In genomic region chr19:35897706-35898451, GRCh38 we compare ENCODE assay signal across 9 cellular contexts. TPM values are rescaled to one million over a fixed set of nuclear protein-coding genes. Genes with fewer than 3 reads are reported as not detected.
DNase-seq lines count a peak whose midpoint lies in the region; ATAC-seq and TF ChIP-seq lines count a peak whose summit lies in the region.
"Had no signal": no experiment of that assay in that cellular context is flagged by ENCODE, and none has a peak within 500 bp of the region (broad histone marks: within the 10 kb centered on the region; RNA-seq: fewer than 3 reads in every experiment).

No MANE protein-coding gene starts in this region.

- in situ Hi-C loops in HAP-1 (cut with MboI; ENCODE audit: low sequenced_read_pairs) = no loop called here

- peaks cover 44 to 64% (median 58%) of the 10 kb centered on the region in 11 experiments for H3K36me3 ChIP-seq in BLaER1 treated with 17β-estradiol and CSF1 and Interleukin-3, amounts not matched to agents 10 nM and 100 nM
- peaks cover 52% of the 10 kb centered on the region for H3K36me3 ChIP-seq in OCI-LY1 (ENCODE audit: insufficient read depth, low read length)
- H3K36me3 ChIP-seq in neural progenitor cell = no peaks in the 10 kb centered on the region
- H3K36me3 ChIP-seq in HAP-1 (replicated peaks) = peaks cover 44% of the 10 kb centered on the region

- peaks cover 36 to 72% (median 50%) of the 10 kb centered on the region in 10 experiments for H3K4me1 ChIP-seq in BLaER1 treated with 17β-estradiol and CSF1 and Interleukin-3, amounts not matched to agents 10 nM and 100 nM
- H3K4me1 ChIP-seq in OCI-LY1 (ENCODE audit: insufficient read depth, low read length, severe bottlenecking) (peaks cover 32% of the 10 kb centered on the region), neural progenitor cell (no peaks in the 10 kb centered on the region), HAP-1 (0 out of 2 replicates have a peak, but pooled peaks cover 2% of the 10 kb centered on the region)

- H2AFZ ChIP-seq in OCI-LY1 (ENCODE audit: low read length) (no peak overlapping the region), neural progenitor cell (replicated peaks) (no peak overlapping the region)

- peak overlapping the region; percentile 96 to 100 for H3K4me3 Mint-ChIP-seq in effector memory CD8-positive, alpha-beta T cell
- H3K4me3 Mint-ChIP-seq in neural progenitor cell = peak overlapping the region; percentile 75

- peak overlapping the region; percentile 85 to 99 (median 96); a peak in 21 of 22 replicates for H3K27ac ChIP-seq in BLaER1 treated with 17β-estradiol and CSF1 and Interleukin-3, amounts not matched to agents 10 nM and 100 nM
- peak overlapping the region; percentile 90 for H3K27ac ChIP-seq in OCI-LY1 (ENCODE audit: low read depth, low read length, poor library complexity, severe bottlenecking)
- no peak overlapping the region for H3K27ac ChIP-seq in neural progenitor cell

- H3K27ac Mint-ChIP-seq in effector memory CD8-positive, alpha-beta T cell = peak overlapping the region; percentile 97 to 100
- no peak overlapping the region for H3K27ac Mint-ChIP-seq in neural progenitor cell

- H3K4me2 ChIP-seq in BLaER1 treated with 17β-estradiol and CSF1 and Interleukin-3, amounts not matched to agents 10 nM and 100 nM = peak overlapping the region; percentile 89 to 100 (median 97)
- H3K4me2 ChIP-seq in OCI-LY1 (ENCODE audit: low read length) (peak overlapping the region; percentile 75), neural progenitor cell (no peak overlapping the region)

- H3K9ac ChIP-seq in BLaER1 treated with 17β-estradiol and CSF1 and Interleukin-3, amounts not matched to agents 10 nM and 100 nM = peak overlapping the region; percentile 85 to 92 (median 90)
- H3K9ac ChIP-seq in OCI-LY1 (ENCODE audit: low read length) = peak overlapping the region; percentile 82
- H3K9ac ChIP-seq in neural progenitor cell = no peak overlapping the region

- H3K36me3 Mint-ChIP-seq in effector memory CD8-positive, alpha-beta T cell (ENCODE audit: insufficient read depth) = peaks cover 74% of the 10 kb centered on the region
- H3K36me3 Mint-ChIP-seq in neural progenitor cell = peaks cover 5% of the 10 kb centered on the region

- H3K4me1 Mint-ChIP-seq in effector memory CD8-positive, alpha-beta T cell (ENCODE audit: low read depth in 2 of 2) = peaks cover 32 to 35% of the 10 kb centered on the region in 2 donors
- H3K4me1 Mint-ChIP-seq in neural progenitor cell = peaks cover 13% of the 10 kb centered on the region

- 0 out of 2 replicates have a peak, but pooled peaks cover 3% of the 10 kb centered on the region for H3K79me2 ChIP-seq in OCI-LY1 (ENCODE audit: insufficient read depth, low read length)
- H3K79me2 ChIP-seq in neural progenitor cell (ENCODE audit: low read depth) = peaks cover 4% of the 10 kb centered on the region

- H3F3A ChIP-seq in OCI-LY1 (ENCODE audit: insufficient read depth, low read length) (no peaks in the 10 kb centered on the region), neural progenitor cell (ENCODE audit: low read depth) (peaks cover 13% of the 10 kb centered on the region)

- peak overlapping the region; percentile 78 to 95 (median 86) for H3K4me3 ChIP-seq in BLaER1 treated with 17β-estradiol and CSF1 and Interleukin-3, amounts not matched to agents 10 nM and 100 nM
- peak overlapping the region; percentile 76 for H3K4me3 ChIP-seq in OCI-LY1 (ENCODE audit: low read depth, low read length, poor library complexity, severe bottlenecking)
- no peak overlapping the region for H3K4me3 ChIP-seq in neural progenitor cell
- H3K4me3 ChIP-seq in HAP-1 = no peak overlapping the region

- TF ChIP-seq CTCF in OCI-LY1 (IDR thresholded peaks at IDR 0.05; ENCODE audit: low read length) (no peak), neural progenitor cell (IDR thresholded peaks at IDR 0.05) (no peak)

- no peaks in the 10 kb centered on the region for H3K9me3 ChIP-seq in BLaER1 treated with 17β-estradiol and CSF1 and Interleukin-3, amounts not matched to agents 10 nM and 100 nM (replicated peaks in 1 of 11)
- H3K9me3 ChIP-seq in OCI-LY1 (ENCODE audit: low read length) = no peaks in the 10 kb centered on the region
- no peaks in the 10 kb centered on the region for H3K9me3 ChIP-seq in neural progenitor cell (ENCODE audit: low read depth)
- no peaks in the 10 kb centered on the region for H3K9me3 ChIP-seq in HAP-1

- H3K27me3 ChIP-seq in BLaER1 treated with 17β-estradiol and CSF1 and Interleukin-3, amounts not matched to agents 10 nM and 100 nM = no peaks in the 10 kb centered on the region
- H3K27me3 ChIP-seq in OCI-LY1 (ENCODE audit: insufficient read depth, low read length) (no peaks in the 10 kb centered on the region), neural progenitor cell (peaks cover 28% of the 10 kb centered on the region), HAP-1 (ENCODE audit: low read depth) (no peaks in the 10 kb centered on the region)

- DNase-seq in effector memory CD8-positive, alpha-beta T cell = no peak
- DNase-seq in neural progenitor cell (ENCODE audit: low spot score) (no peak), NCI-H345 (lab: John Stamatoyannopoulos, UW) (no peak), NCI-H69 (lab: John Stamatoyannopoulos, UW) (no peak), HAP-1 (ENCODE audit: low spot score in 2 of 2) (no peak)

- ATAC-seq in effector memory CD8-positive, alpha-beta T cell (replicated peaks) = no peak
- no peak for ATAC-seq in HG03378 (IDR thresholded peaks at IDR 0.05; ENCODE audit: unreplicated experiment)

- no peaks in the 10 kb centered on the region for H3K9me3 Mint-ChIP-seq in effector memory CD8-positive, alpha-beta T cell
- H3K9me3 Mint-ChIP-seq in neural progenitor cell = no peaks in the 10 kb centered on the region

- H4K20me1 ChIP-seq in BLaER1 treated with 17β-estradiol and CSF1 and Interleukin-3, amounts not matched to agents 10 nM and 100 nM = peaks cover 0 to 68% (median 57%) of the 10 kb centered on the region in 11 experiments; a peak in 17 of 22 replicates
- H4K20me1 ChIP-seq in OCI-LY1 (ENCODE audit: insufficient read depth, low read length) (no peaks in the 10 kb centered on the region), neural progenitor cell (ENCODE audit: low read depth) (no peaks in the 10 kb centered on the region)

- H3K9me2 ChIP-seq in OCI-LY1 (ENCODE audit: low read depth, low read length) = no peaks in the 10 kb centered on the region

- H3K27me3 Mint-ChIP-seq in effector memory CD8-positive, alpha-beta T cell = no peaks in the 10 kb centered on the region
- H3K27me3 Mint-ChIP-seq in neural progenitor cell (ENCODE audit: insufficient read depth, low read depth) = peaks cover 7% of the 10 kb centered on the region

RNA-seq across cellular contexts. Expression of gene NFKBID, which starts 2.5 kb away (rescaled TPM):
- 1.3 and 4.7 TPM in 2 replicates for total RNA-seq in neural progenitor cell (ENCODE audit: low replicate concordance)

RNA-seq across cellular contexts. Expression of gene HCST, which starts 4.5 kb away (rescaled TPM):
- total RNA-seq in neural progenitor cell (ENCODE audit: low replicate concordance) = not detected in 2 replicates
- total RNA-seq: SK-MEL-5 had no signal

RNA-seq across cellular contexts. Expression of gene TYROBP, which starts 10.2 kb away (rescaled TPM):
- not detected in 2 replicates for total RNA-seq in neural progenitor cell (ENCODE audit: low replicate concordance)
- total RNA-seq: SK-MEL-5 had no signal

RNA-seq across cellular contexts. Expression of gene APLP1, which starts 29.5 kb away (rescaled TPM):
- 89.5 and 191 TPM in 2 replicates for total RNA-seq in neural progenitor cell (ENCODE audit: low replicate concordance)

RNA-seq across cellular contexts. Expression of gene LRFN3, which starts 38.3 kb away (rescaled TPM):
- 2.3 and 9.5 TPM in 2 replicates for total RNA-seq in neural progenitor cell (ENCODE audit: low replicate concordance)

Comparison
In these comparisons a context has a peak if more than half of its experiments do, and no peak if none do; other contexts are left out.
1. H3K4me3 ChIP-seq: peak in BLaER1 treated with 17β-estradiol and CSF1 and Interleukin-3, amounts not matched to agents 10 nM and 100 nM (10 of 10) and OCI-LY1 (single experiment); none in neural progenitor cell (single experiment) and HAP-1 (single experiment).